1 cellular context compared by ENCODE assay signal in genomic region chr4:24164054-24164453, GRCh38.
A peak's percentile ranks its signal among the peaks of the same experiment; 100 is the strongest.
TF ChIP-seq lines count a peak whose summit lies in the region.

No MANE protein-coding gene starts in this region.

TF ChIP-seq in HepG2, 621 proteins besides CTCF, POLR2A, EP300 and RAD21:
- TF ChIP-seq ZBTB49 (CRISPR knock-in tag; IDR thresholded peaks at IDR 0.05; ENCODE audit: borderline replicate concordance) (no peak), ZBTB25 (CRISPR knock-in tag; IDR thresholded peaks at IDR 0.05) (no peak), ELK4 (CRISPR knock-in tag; IDR thresholded peaks at IDR 0.05; ENCODE audit: borderline replicate concordance) (no peak), HNF4G (IDR thresholded peaks at IDR 0.05; ENCODE audit: borderline replicate concordance, low read depth, low read length) (no peak), HNF4G (CRISPR knock-in tag; IDR thresholded peaks at IDR 0.05; ENCODE audit: borderline replicate concordance, low read depth) (no peak), DPF2 (CRISPR knock-in tag; IDR thresholded peaks at IDR 0.05; ENCODE audit: borderline replicate concordance, low read depth) (no peak), RFX5 (IDR thresholded peaks at IDR 0.05; ENCODE audit: low read depth, low read length) (peak; percentile 46; the same call in 1 of the 2 replicates)
